ENCODE assay signal across 12 cellular contexts in genomic region chr18:36580266-36580665, GRCh38.
A peak's percentile ranks its signal among the peaks of the same experiment; 100 is the strongest.
DNase-seq lines count a peak whose midpoint lies in the region; TF ChIP-seq lines count a peak whose summit lies in the region.
"Had no signal": no experiment of that assay in that cellular context is flagged by ENCODE, and none has a peak within 500 bp of the region (broad histone marks: within the 10 kb centered on the region; RNA-seq: fewer than 3 reads in every experiment).

No MANE protein-coding gene starts in this region.

- H3K27me3 ChIP-seq in cardiac muscle cell (no peaks in the 10 kb centered on the region), BE2C (no peaks in the 10 kb centered on the region)

- no peak overlapping the region for H3K4me3 ChIP-seq in astrocyte of the spinal cord (ENCODE audit: low read depth, low read length)
- H3K4me3 ChIP-seq in cardiac muscle cell, result no peak overlapping the region
- no peak overlapping the region for H3K4me3 ChIP-seq in skeletal muscle cell (ENCODE audit: low read depth, low read length)
- no peak overlapping the region for H3K4me3 ChIP-seq in BE2C (ENCODE audit: low read depth, low read length)
- H3K4me3 ChIP-seq: skin epidermis had no signal

- DNase-seq in GM10266 (ENCODE audit: extremely low spot score), result peak; percentile 12
- DNase-seq in astrocyte of the spinal cord (ENCODE audit: low read depth, low spot score), result peak; percentile 38
- DNase-seq in cardiac muscle cell (ENCODE audit: low read depth in 1 of 2, low spot score in 1 of 2), result peak in 1 of 2 donors; percentile 64
- peak; percentile 26 for DNase-seq in skeletal muscle cell (ENCODE audit: low read depth)
- DNase-seq in BE2C, result no peak
- DNase-seq in SK-N-DZ (ENCODE audit: low spot score), result no peak
- no peak for DNase-seq in cerebellum (ENCODE audit: low spot score)
- no peak for DNase-seq in activated naive CD4-positive, alpha-beta T cell treated with Interleukin-2 at 50 U/mL for 16 hours
- DNase-seq: activated CD8-positive, alpha-beta memory T cell treated with anti-CD3 and anti-CD28 coated beads, Interleukin-2, amount 10 ng/mL, durations not matched to agents 7 days and 5 days; DMS153; H7 had no signal

- H3K9me3 ChIP-seq in cardiac muscle cell (ENCODE audit: low read depth), result no peaks in the 10 kb centered on the region
- no peaks in the 10 kb centered on the region for H3K9me3 ChIP-seq in BE2C

- in situ Hi-C loops in astrocyte of the spinal cord (cut with HindIII; ENCODE audit: low sequenced_read_pairs), result no loop called here

- H3K27ac ChIP-seq in cardiac muscle cell, result peak overlapping the region; percentile 22

- TF ChIP-seq CTCF in GM10266 (IDR thresholded peaks at IDR 0.05; ENCODE audit: control insufficient read depth, insufficient read depth, low read depth, missing control alignments) (no peak), astrocyte of the spinal cord (IDR thresholded peaks at IDR 0.05; ENCODE audit: low read depth, low read length) (no peak), cardiac muscle cell (IDR thresholded peaks at IDR 0.05; ENCODE audit: low read depth, low read length) (peak; percentile 25), BE2C (IDR thresholded peaks at IDR 0.05; ENCODE audit: low read depth, low read length) (no peak)

- H3K36me3 ChIP-seq in cardiac muscle cell, result peaks cover 4% of the 10 kb centered on the region
- no peaks in the 10 kb centered on the region for H3K36me3 ChIP-seq in BE2C

- peaks cover 5% of the 10 kb centered on the region for H3K4me1 ChIP-seq in cardiac muscle cell (ENCODE audit: low read depth)
- no peaks in the 10 kb centered on the region for H3K4me1 ChIP-seq in BE2C

Comparison
In these comparisons a context has a peak if more than half of its experiments do, and no peak if none do; other contexts are left out.
1. DNase-seq: peak in GM10266 (single experiment), astrocyte of the spinal cord (single experiment) and skeletal muscle cell (single experiment); none in BE2C (single experiment), SK-N-DZ (single experiment), cerebellum (single experiment) and activated naive CD4-positive, alpha-beta T cell treated with Interleukin-2 at 50 U/mL for 16 hours (single experiment).